8 cellular contexts compared by ENCODE assay signal in genomic region chr12:15856097-15856982, GRCh38. TPM values are rescaled to one million over a fixed set of nuclear protein-coding genes. Genes with fewer than 3 reads are reported as not detected.
DNase-seq lines count a peak whose midpoint lies in the region; ATAC-seq, FAIRE-seq and TF ChIP-seq lines count a peak whose summit lies in the region.
"Had no signal": no experiment of that assay in that cellular context is flagged by ENCODE, and none has a peak within 500 bp of the region (broad histone marks: within the 10 kb centered on the region; RNA-seq: fewer than 3 reads in every experiment).

No MANE protein-coding gene starts in this region.

- no peaks in the 10 kb centered on the region for H3F3A ChIP-seq in GM23338 (replicated peaks; ENCODE audit: low read depth)

- H3K4me3 Mint-ChIP-seq in GM23338 = no peak overlapping the region
- H3K4me3 Mint-ChIP-seq in activated CD8-positive, alpha-beta T cell treated with anti-CD3 and anti-CD28 coated beads for 36 hours = no peak overlapping the region
- H3K4me3 Mint-ChIP-seq: central memory CD8-positive, alpha-beta T cell had no signal

- ATAC-seq in GM23338 (peak; percentile 52; the same call in 1 of the 3 replicates), pancreas (peak; percentile 64 to 90 (median 85)), GM19324 (IDR thresholded peaks at IDR 0.05; ENCODE audit: low FRiP score, unreplicated experiment) (no peak)
- ATAC-seq in activated CD8-positive, alpha-beta T cell treated with anti-CD3 and anti-CD28 coated beads for 36 hours = peak; percentile 45

- H4K20me1 ChIP-seq in GM23338 (replicated peaks; ENCODE audit: insufficient read depth) = no peaks in the 10 kb centered on the region

- no peaks in the 10 kb centered on the region for H3K36me3 Mint-ChIP-seq in GM23338 (ENCODE audit: low read depth)
- no peaks in the 10 kb centered on the region for H3K36me3 Mint-ChIP-seq in activated CD8-positive, alpha-beta T cell treated with anti-CD3 and anti-CD28 coated beads for 36 hours (ENCODE audit: low read depth)

- peak; percentile 82 to 83 for TF ChIP-seq CTCF in GM23338 (conservative IDR thresholded peaks at IDR 0.05; ENCODE audit: low read depth in 2 of 2)
- peak; percentile 78 for TF ChIP-seq CTCF in activated CD8-positive, alpha-beta T cell treated with anti-CD3 and anti-CD28 coated beads for 36 hours (IDR thresholded peaks at IDR 0.05)
- TF ChIP-seq CTCF in foreskin fibroblast (IDR thresholded peaks at IDR 0.05; ENCODE audit: low read depth, low read length) = peak; percentile 62
- TF ChIP-seq CTCF in pancreas (IDR thresholded peaks at IDR 0.05) = peak; percentile 40 to 73 (median 70)

- H3K4me1 Mint-ChIP-seq in GM23338 = peaks cover 6% of the 10 kb centered on the region; the same call in 1 of the 3 replicates
- H3K4me1 Mint-ChIP-seq in activated CD8-positive, alpha-beta T cell treated with anti-CD3 and anti-CD28 coated beads for 36 hours (ENCODE audit: low read depth) = no peaks in the 10 kb centered on the region
- H3K4me1 Mint-ChIP-seq: central memory CD8-positive, alpha-beta T cell had no signal

- H3K4me3 ChIP-seq in GM23338 (no peak overlapping the region), foreskin fibroblast (ENCODE audit: low read depth in 1 of 2, low read length in 2 of 2) (no peak overlapping the region), pancreas (no peak overlapping the region)

- H2AFZ ChIP-seq in GM23338 = no peak overlapping the region

- DNase-seq in DMS79 treated with DMSO at 0.1 percent for 48 hours (lab: John Stamatoyannopoulos, UW) = peak; percentile 51
- peak; percentile 72 for DNase-seq in GM23338 (ENCODE audit: low spot score)
- peak; percentile 53 for DNase-seq in NCI-H345 treated with DMSO at 0.1 percent for 48 hours (lab: John Stamatoyannopoulos, UW; ENCODE audit: unreplicated experiment)
- DNase-seq in activated CD8-positive, alpha-beta T cell treated with anti-CD3 and anti-CD28 coated beads for 36 hours = peak; percentile 61
- DNase-seq in foreskin fibroblast = peak; percentile 56 to 86
- DNase-seq in pancreas = peak in 3 of 6 donors; percentile 25 to 61 (median 30)

- no peak overlapping the region for H3K4me2 ChIP-seq in GM23338

- CTCF ChIA-PET in activated CD8-positive, alpha-beta T cell treated with anti-CD3 and anti-CD28 coated beads for 36 hours (lab: Charles Lee) = interaction anchor here (0.6 to 6.1 kb wide), 14 partner anchors 8 to 333 kb away, joined by 3 to 93 read pairs (median 4); partner anchors contain the start of gene EPS8

- H3K9me3 Mint-ChIP-seq in GM23338 = no peaks in the 10 kb centered on the region
- no peaks in the 10 kb centered on the region for H3K9me3 Mint-ChIP-seq in activated CD8-positive, alpha-beta T cell treated with anti-CD3 and anti-CD28 coated beads for 36 hours
- H3K9me3 Mint-ChIP-seq: central memory CD8-positive, alpha-beta T cell had no signal

- POLR2A ChIA-PET in activated CD8-positive, alpha-beta T cell treated with anti-CD3 and anti-CD28 coated beads for 36 hours (lab: Charles Lee) = interaction anchor here (0.9 kb wide), 1 partner anchor 67 kb away, joined by 3 read pairs; the partner anchor contains the start of gene EPS8

- H3K27me3 Mint-ChIP-seq in GM23338 (ENCODE audit: insufficient read depth, low read depth, poor library complexity) = peaks cover 1% of the 10 kb centered on the region
- peaks cover 18% of the 10 kb centered on the region for H3K27me3 Mint-ChIP-seq in activated CD8-positive, alpha-beta T cell treated with anti-CD3 and anti-CD28 coated beads for 36 hours

- H3K27ac Mint-ChIP-seq in GM23338 = no peak overlapping the region
- H3K27ac Mint-ChIP-seq in activated CD8-positive, alpha-beta T cell treated with anti-CD3 and anti-CD28 coated beads for 36 hours = no peak overlapping the region

- 0 out of 2 replicates have a peak, but pooled peaks cover 3% of the 10 kb centered on the region for H3K9me2 ChIP-seq in GM23338 (ENCODE audit: insufficient read depth)

- H3K27me3 ChIP-seq in GM23338 (ENCODE audit: insufficient read depth) (no peaks in the 10 kb centered on the region), pancreas (no peaks in the 10 kb centered on the region)

- H3K79me2 ChIP-seq in GM23338 (replicated peaks; ENCODE audit: insufficient read depth) = no peaks in the 10 kb centered on the region

- peak; percentile 98 for FAIRE-seq in pancreas (lab: Jason Lieb, UNC)

- H3K36me3 ChIP-seq in GM23338 (ENCODE audit: insufficient read depth) = no peaks in the 10 kb centered on the region
- no peaks in the 10 kb centered on the region for H3K36me3 ChIP-seq in pancreas

- WGBS in pancreas, 2 donors = 28 to 31% methylated on average over 8 of the region's 8 CpGs

- H3K27ac ChIP-seq in GM23338 (ENCODE audit: low read depth) (no peak overlapping the region), pancreas (no peak overlapping the region)

- H3K4me1 ChIP-seq in GM23338 (ENCODE audit: insufficient read depth) = no peaks in the 10 kb centered on the region
- no peaks in the 10 kb centered on the region for H3K4me1 ChIP-seq in pancreas

- no peaks in the 10 kb centered on the region for H3K9me3 ChIP-seq in pancreas

- intact Hi-C loops in activated CD8-positive, alpha-beta T cell treated with anti-CD3 and anti-CD28 coated beads for 36 hours (cut with micrococcal nuclease) = loop anchor here (1.0 to 5.0 kb wide), 2 partner anchors 266 to 324 kb away; no protein-coding TSS in a partner anchor
- intact Hi-C loops in pancreas (cut with DNase I) = loop anchor here in 2 of 3 donors (5.0 kb wide), 2 partner anchors 269 to 579 kb away; no protein-coding TSS in a partner anchor

TF ChIP-seq in GM23338, 12 proteins besides CTCF, POLR2A, EP300 and RAD21 (continues in another document):
- TF ChIP-seq ZNF462 (CRISPR knock-in tag; IDR thresholded peaks at IDR 0.05) (no peak), EZH2phosphoT487 (IDR thresholded peaks at IDR 0.05; ENCODE audit: unreplicated experiment) (no peak)

RNA-seq across cellular contexts. Expression of gene STRAP, which starts 25.8 kb away (rescaled TPM):
- total RNA-seq in GM23338 (2014; rRNA removed; shearing (Covaris generic)) = 229 and 236 TPM in 2 replicates
- polyA plus RNA-seq in GM23338 (2016; fragmentation: Nextera tagmentation; extraction: Ambion mirVana) = 403 and 408 TPM in 2 replicates
- total RNA-seq in activated CD8-positive, alpha-beta T cell treated with anti-CD3 and anti-CD28 coated beads for 36 hours = 100 to 1,000 TPM; 138 to 140 TPM
- 10 to 100 TPM; 36.1 to 48.7 (median 44.1) TPM for total RNA-seq in pancreas
- polyA plus RNA-seq in pancreas = 10 to 100 TPM; 45.0 to 52.2 TPM

RNA-seq across cellular contexts. Expression of gene DERA, which starts 54.8 kb away (rescaled TPM):
- 20.4 and 29.6 TPM in 2 replicates for total RNA-seq in GM23338 (2014; rRNA removed; shearing (Covaris generic))
- polyA plus RNA-seq in GM23338 (2016; fragmentation: Nextera tagmentation; extraction: Ambion mirVana) (23.8 and 27.3 TPM in 2 replicates), pancreas (10 to 100 TPM; 10.5 to 22.4 TPM)
- 10 to 100 TPM; 24.5 to 28.3 TPM for total RNA-seq in activated CD8-positive, alpha-beta T cell treated with anti-CD3 and anti-CD28 coated beads for 36 hours
- total RNA-seq in pancreas = 10 to 100 TPM; 15.3 to 19.4 (median 16.3) TPM
